Comparison of ENCODE assay signal across 8 cellular contexts in the genomic region with DNA sequence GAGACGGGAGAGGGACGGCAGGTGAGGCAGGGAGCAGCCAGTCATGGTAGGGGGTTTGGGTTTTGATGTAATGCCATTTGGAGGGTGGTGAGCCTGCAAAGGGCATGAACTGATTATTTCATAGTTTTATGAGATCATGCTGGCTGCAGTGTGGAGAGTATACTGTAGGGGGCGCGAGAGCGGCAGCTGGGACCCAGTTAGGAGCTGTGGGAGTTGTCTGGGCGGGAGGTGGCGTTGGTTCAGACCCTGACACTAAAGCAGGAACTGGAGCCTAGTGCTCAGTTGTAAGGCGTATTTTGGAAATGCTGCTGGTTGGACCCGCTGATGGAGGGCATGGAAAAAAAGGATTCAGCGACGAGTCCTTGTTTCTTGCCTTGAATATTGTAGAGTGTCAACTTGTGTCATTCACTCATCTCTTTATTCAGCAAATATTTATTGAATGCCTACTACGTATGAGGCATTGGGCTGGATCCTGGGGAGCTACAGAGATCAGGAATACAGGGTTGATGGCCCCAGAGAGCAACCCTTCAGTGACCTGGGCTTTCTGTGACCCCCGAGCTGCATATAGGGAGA. TPM values are rescaled to one million over a fixed set of nuclear protein-coding genes. Genes with fewer than 3 reads are reported as not detected.
DNase-seq lines count a peak whose midpoint lies in the region; ATAC-seq and TF ChIP-seq lines count a peak whose summit lies in the region.

No MANE protein-coding gene starts in this region.

- H2AFZ ChIP-seq in trophoblast cell (ENCODE audit: insufficient read depth, low read length, poor library complexity) = no peak overlapping the region

- H3K9me3 ChIP-seq in gastroesophageal sphincter (no peaks in the 10 kb centered on the region), trophoblast cell (ENCODE audit: insufficient read depth, low read depth, low read length) (peaks cover 3% of the 10 kb centered on the region), upper lobe of left lung (no peaks in the 10 kb centered on the region)

- DNase-seq in ACHN (peak; percentile 79), SHP77 treated with DMSO at 0.1 percent for 48 hours (lab: John Stamatoyannopoulos, UW) (peak; percentile 62), trophoblast cell (peak; percentile 59 to 72), upper lobe of left lung (peak; percentile 28 to 88)
- peak; percentile 92 for DNase-seq in activated effector memory CD4-positive, alpha-beta T cell treated with anti-CD3 and anti-CD28 coated beads, Interleukin-2, amount 50 U/mL, for 16 hours

- H2BK5ac ChIP-seq in trophoblast cell (ENCODE audit: low read depth, low read length, poor library complexity) = no peak overlapping the region

- H3K36me3 ChIP-seq in gastroesophageal sphincter (no peaks in the 10 kb centered on the region), trophoblast cell (ENCODE audit: control insufficient read depth in 1 of 2, insufficient read depth in 2 of 2, low read length in 2 of 2) (no peaks in the 10 kb centered on the region), upper lobe of left lung (no peaks in the 10 kb centered on the region)

- TF ChIP-seq CTCF in gastroesophageal sphincter (IDR thresholded peaks at IDR 0.05) (peak; percentile 85 to 96 (median 95)), upper lobe of left lung (IDR thresholded peaks at IDR 0.05) (peak; percentile 89 to 94 (median 93))

- TF ChIP-seq POLR2A in gastroesophageal sphincter (IDR thresholded peaks at IDR 0.05) = no peak
- no peak for TF ChIP-seq POLR2A in upper lobe of left lung (IDR thresholded peaks at IDR 0.05)

- no peak overlapping the region for H3K23ac ChIP-seq in trophoblast cell (ENCODE audit: low read length)

- H3K4me3 ChIP-seq in gastroesophageal sphincter = no peak overlapping the region
- no peak overlapping the region for H3K4me3 ChIP-seq in trophoblast cell (ENCODE audit: low read depth, low read length)
- H3K4me3 ChIP-seq in upper lobe of left lung = no peak overlapping the region

- ATAC-seq in GM18868 (IDR thresholded peaks at IDR 0.05; ENCODE audit: unreplicated experiment) = peak; percentile 90
- peak; percentile 60 for ATAC-seq in HG03469 (IDR thresholded peaks at IDR 0.05; ENCODE audit: unreplicated experiment)
- peak; percentile 95 for ATAC-seq in gastroesophageal sphincter
- peak; percentile 88 to 98 for ATAC-seq in upper lobe of left lung (ENCODE audit: low FRiP score in 2 of 2)

- no peak overlapping the region for H3K4ac ChIP-seq in trophoblast cell (ENCODE audit: low read depth, low read length)

- H3K14ac ChIP-seq in trophoblast cell (ENCODE audit: low read length) = no peak overlapping the region

- H3K27me3 ChIP-seq in gastroesophageal sphincter (no peaks in the 10 kb centered on the region), trophoblast cell (ENCODE audit: insufficient read depth, low read length) (no peaks in the 10 kb centered on the region), upper lobe of left lung (no peaks in the 10 kb centered on the region)

- H3K4me1 ChIP-seq in gastroesophageal sphincter (peaks cover 0 to 8% (median 0%) of the 10 kb centered on the region in 3 donors), trophoblast cell (ENCODE audit: control insufficient read depth in 1 of 2, insufficient read depth in 2 of 2, low read length in 2 of 2) (no peaks in the 10 kb centered on the region), upper lobe of left lung (peaks cover 0 to 10% (median 9%) of the 10 kb centered on the region in 4 donors)

- TF ChIP-seq EP300 in gastroesophageal sphincter (IDR thresholded peaks at IDR 0.05) = no peak
- no peak for TF ChIP-seq EP300 in upper lobe of left lung (IDR thresholded peaks at IDR 0.05)

- in situ Hi-C loops in ACHN (cut with HindIII; ENCODE audit: low pct_ligation_motif_present, low pct_unique_long_range_greater_than_20kb, low sequenced_read_pairs) = no loop called here

- H4K12ac ChIP-seq in trophoblast cell (ENCODE audit: low read depth, low read length) = no peak overlapping the region

- H3K9ac ChIP-seq in trophoblast cell (ENCODE audit: low read length) = no peak overlapping the region

- H3K27ac ChIP-seq in gastroesophageal sphincter (no peak overlapping the region), trophoblast cell (ENCODE audit: low read depth, low read length) (no peak overlapping the region), upper lobe of left lung (no peak overlapping the region)

- H2AK5ac ChIP-seq in trophoblast cell (ENCODE audit: low read length) = no peak overlapping the region

- 2 to 15% methylated on average over 12 to 13 of the region's 13 CpGs for WGBS in gastroesophageal sphincter (ENCODE audit: low coverage in 1 of 2), 2 donors
- no CpG with 5 or more reads among the region's 13 CpGs for WGBS in trophoblast cell (ENCODE audit: extremely low coverage, insufficient coverage, insufficient read length)
- 19 to 20% methylated on average over 13 of the region's 13 CpGs for WGBS in upper lobe of left lung, 2 donors

- H3K79me2 ChIP-seq in trophoblast cell (ENCODE audit: control insufficient read depth, insufficient read depth, low read length, poor library complexity) = no peaks in the 10 kb centered on the region

- no peak overlapping the region for H4K8ac ChIP-seq in trophoblast cell (ENCODE audit: low read depth, low read length)

- no peak overlapping the region for H4K91ac ChIP-seq in trophoblast cell (ENCODE audit: low read depth, low read length)

- no peak overlapping the region for H2BK12ac ChIP-seq in trophoblast cell (ENCODE audit: low read length)

- no peak overlapping the region for H3K4me2 ChIP-seq in trophoblast cell (ENCODE audit: low read length)

- H2BK120ac ChIP-seq in trophoblast cell (ENCODE audit: insufficient read depth, low read length, poor library complexity) = no peak overlapping the region

- H3K18ac ChIP-seq in trophoblast cell (ENCODE audit: low read length) = no peak overlapping the region

- H3K79me1 ChIP-seq in trophoblast cell (ENCODE audit: low read length) = no peaks in the 10 kb centered on the region

RNA-seq across cellular contexts. Expression of gene KDM8, which starts 23.7 kb away (rescaled TPM):
- total RNA-seq in gastroesophageal sphincter = 10 to 100 TPM in 1 of 4 donors, 1 to 10 TPM in 3; 1.9 to 12.0 (median 4.0) TPM
- polyA plus RNA-seq in trophoblast cell (2013) = 1.7 and 1.8 TPM in 2 replicates
- total RNA-seq in upper lobe of left lung = 10 to 100 TPM in 1 of 6 donors, 1 to 10 TPM in 5; 5.1 to 50.3 (median 6.2) TPM
